Comparison of ENCODE assay signal across 1 cellular context in the genomic region with DNA sequence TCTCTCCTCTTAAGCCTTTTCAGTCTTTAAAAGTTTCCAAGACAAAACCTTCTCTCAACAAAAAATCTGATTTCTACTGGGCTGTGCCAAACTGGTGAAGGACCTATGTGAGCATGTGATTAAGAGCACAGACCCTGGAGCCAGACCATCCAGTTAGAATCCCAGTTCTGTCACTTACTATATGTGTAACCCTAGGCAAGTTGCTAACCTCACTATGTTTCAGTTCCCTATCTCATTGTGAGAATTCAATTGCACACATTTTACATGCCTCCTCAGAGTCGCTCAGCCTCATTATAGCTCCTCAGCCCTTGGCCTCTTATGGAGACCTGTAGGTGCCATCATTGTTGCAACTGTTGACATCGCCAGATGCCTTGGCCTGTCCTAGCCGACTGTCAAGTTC.
TF ChIP-seq lines count a peak whose summit lies in the region.

No MANE protein-coding gene starts in this region.

TF ChIP-seq in SK-N-SH, 30 proteins besides CTCF, POLR2A, EP300 and RAD21 (continued from another document):
- TF ChIP-seq, protein P1, sequence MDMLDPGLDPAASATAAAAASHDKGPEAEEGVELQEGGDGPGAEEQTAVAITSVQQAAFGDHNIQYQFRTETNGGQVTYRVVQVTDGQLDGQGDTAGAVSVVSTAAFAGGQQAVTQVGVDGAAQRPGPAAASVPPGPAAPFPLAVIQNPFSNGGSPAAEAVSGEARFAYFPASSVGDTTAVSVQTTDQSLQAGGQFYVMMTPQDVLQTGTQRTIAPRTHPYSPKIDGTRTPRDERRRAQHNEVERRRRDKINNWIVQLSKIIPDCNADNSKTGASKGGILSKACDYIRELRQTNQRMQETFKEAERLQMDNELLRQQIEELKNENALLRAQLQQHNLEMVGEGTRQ (IDR thresholded peaks at IDR 0.05; ENCODE audit: borderline replicate concordance, low read depth, low read length) = no peak
- TF ChIP-seq MEF2A (IDR thresholded peaks at IDR 0.05; ENCODE audit: borderline replicate concordance, low read depth) (no peak), CHD2 (IDR thresholded peaks at IDR 0.05; ENCODE audit: low read length, partially characterized antibody) (no peak), MXI1 (IDR thresholded peaks at IDR 0.05; ENCODE audit: low read depth, low read length) (no peak), GABPA (IDR thresholded peaks at IDR 0.05; ENCODE audit: low read depth) (no peak), YY1 (IDR thresholded peaks at IDR 0.05; ENCODE audit: low read depth) (no peak), JUND (IDR thresholded peaks at IDR 0.05) (no peak), SIN3A (IDR thresholded peaks at IDR 0.05; ENCODE audit: borderline replicate concordance, low read depth, low read length) (no peak)
- TF ChIP-seq, protein P2, sequence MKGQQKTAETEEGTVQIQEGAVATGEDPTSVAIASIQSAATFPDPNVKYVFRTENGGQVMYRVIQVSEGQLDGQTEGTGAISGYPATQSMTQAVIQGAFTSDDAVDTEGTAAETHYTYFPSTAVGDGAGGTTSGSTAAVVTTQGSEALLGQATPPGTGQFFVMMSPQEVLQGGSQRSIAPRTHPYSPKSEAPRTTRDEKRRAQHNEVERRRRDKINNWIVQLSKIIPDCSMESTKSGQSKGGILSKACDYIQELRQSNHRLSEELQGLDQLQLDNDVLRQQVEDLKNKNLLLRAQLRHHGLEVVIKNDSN (IDR thresholded peaks at IDR 0.05; ENCODE audit: borderline replicate concordance, low read depth) = no peak
- TF ChIP-seq, protein P3, sequence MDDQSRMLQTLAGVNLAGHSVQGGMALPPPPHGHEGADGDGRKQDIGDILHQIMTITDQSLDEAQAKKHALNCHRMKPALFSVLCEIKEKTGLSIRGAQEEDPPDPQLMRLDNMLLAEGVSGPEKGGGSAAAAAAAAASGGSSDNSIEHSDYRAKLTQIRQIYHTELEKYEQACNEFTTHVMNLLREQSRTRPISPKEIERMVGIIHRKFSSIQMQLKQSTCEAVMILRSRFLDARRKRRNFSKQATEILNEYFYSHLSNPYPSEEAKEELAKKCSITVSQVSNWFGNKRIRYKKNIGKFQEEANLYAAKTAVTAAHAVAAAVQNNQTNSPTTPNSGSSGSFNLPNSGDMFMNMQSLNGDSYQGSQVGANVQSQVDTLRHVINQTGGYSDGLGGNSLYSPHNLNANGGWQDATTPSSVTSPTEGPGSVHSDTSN (IDR thresholded peaks at IDR 0.05) = no peak
- TF ChIP-seq, protein P4, sequence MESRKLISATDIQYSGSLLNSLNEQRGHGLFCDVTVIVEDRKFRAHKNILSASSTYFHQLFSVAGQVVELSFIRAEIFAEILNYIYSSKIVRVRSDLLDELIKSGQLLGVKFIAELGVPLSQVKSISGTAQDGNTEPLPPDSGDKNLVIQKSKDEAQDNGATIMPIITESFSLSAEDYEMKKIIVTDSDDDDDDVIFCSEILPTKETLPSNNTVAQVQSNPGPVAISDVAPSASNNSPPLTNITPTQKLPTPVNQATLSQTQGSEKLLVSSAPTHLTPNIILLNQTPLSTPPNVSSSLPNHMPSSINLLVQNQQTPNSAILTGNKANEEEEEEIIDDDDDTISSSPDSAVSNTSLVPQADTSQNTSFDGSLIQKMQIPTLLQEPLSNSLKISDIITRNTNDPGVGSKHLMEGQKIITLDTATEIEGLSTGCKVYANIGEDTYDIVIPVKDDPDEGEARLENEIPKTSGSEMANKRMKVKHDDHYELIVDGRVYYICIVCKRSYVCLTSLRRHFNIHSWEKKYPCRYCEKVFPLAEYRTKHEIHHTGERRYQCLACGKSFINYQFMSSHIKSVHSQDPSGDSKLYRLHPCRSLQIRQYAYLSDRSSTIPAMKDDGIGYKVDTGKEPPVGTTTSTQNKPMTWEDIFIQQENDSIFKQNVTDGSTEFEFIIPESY (IDR thresholded peaks at IDR 0.05; ENCODE audit: borderline replicate concordance, low read depth) = no peak
- TF ChIP-seq, protein P5, sequence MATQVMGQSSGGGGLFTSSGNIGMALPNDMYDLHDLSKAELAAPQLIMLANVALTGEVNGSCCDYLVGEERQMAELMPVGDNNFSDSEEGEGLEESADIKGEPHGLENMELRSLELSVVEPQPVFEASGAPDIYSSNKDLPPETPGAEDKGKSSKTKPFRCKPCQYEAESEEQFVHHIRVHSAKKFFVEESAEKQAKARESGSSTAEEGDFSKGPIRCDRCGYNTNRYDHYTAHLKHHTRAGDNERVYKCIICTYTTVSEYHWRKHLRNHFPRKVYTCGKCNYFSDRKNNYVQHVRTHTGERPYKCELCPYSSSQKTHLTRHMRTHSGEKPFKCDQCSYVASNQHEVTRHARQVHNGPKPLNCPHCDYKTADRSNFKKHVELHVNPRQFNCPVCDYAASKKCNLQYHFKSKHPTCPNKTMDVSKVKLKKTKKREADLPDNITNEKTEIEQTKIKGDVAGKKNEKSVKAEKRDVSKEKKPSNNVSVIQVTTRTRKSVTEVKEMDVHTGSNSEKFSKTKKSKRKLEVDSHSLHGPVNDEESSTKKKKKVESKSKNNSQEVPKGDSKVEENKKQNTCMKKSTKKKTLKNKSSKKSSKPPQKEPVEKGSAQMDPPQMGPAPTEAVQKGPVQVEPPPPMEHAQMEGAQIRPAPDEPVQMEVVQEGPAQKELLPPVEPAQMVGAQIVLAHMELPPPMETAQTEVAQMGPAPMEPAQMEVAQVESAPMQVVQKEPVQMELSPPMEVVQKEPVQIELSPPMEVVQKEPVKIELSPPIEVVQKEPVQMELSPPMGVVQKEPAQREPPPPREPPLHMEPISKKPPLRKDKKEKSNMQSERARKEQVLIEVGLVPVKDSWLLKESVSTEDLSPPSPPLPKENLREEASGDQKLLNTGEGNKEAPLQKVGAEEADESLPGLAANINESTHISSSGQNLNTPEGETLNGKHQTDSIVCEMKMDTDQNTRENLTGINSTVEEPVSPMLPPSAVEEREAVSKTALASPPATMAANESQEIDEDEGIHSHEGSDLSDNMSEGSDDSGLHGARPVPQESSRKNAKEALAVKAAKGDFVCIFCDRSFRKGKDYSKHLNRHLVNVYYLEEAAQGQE (IDR thresholded peaks at IDR 0.05; ENCODE audit: low read depth, low read length) = no peak
